ENCODE assay signal across 9 cellular contexts in the genomic region with DNA sequence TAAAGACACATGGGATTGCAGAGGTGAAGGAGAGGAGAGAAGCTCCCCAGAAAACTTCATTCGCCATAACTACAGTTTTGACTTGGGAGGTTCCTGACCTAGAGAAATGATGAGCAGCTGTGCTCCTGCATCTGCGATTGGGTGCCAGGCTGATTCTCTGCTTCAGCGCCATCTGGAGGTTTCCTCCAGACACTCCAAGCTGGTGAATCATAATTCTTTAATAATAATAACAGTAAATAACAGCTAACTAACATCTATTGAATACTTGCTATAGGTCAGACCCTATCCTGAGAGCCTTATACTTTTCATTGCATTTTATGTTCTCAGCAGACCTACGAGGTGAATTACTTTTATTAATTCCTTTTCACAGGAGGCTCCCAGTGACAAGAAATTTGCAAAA.
DNase-seq lines count a peak whose midpoint lies in the region; ATAC-seq lines count a peak whose summit lies in the region.
"Had no signal": no experiment of that assay in that cellular context is flagged by ENCODE, and none has a peak within 500 bp of the region (broad histone marks: within the 10 kb centered on the region; RNA-seq: fewer than 3 reads in every experiment).

No MANE protein-coding gene starts in this region.

- H3K36me3 Mint-ChIP-seq in activated naive CD8-positive, alpha-beta T cell treated with anti-CD3 and anti-CD28 coated beads, Interleukin-2, amount 50 U/mL, for 24 hours (ENCODE audit: low read depth), result no peaks in the 10 kb centered on the region

- H3K4me1 Mint-ChIP-seq in activated naive CD8-positive, alpha-beta T cell treated with anti-CD3 and anti-CD28 coated beads, Interleukin-2, amount 50 U/mL, for 24 hours, result no peaks in the 10 kb centered on the region

- no peak for ATAC-seq in activated naive CD8-positive, alpha-beta T cell treated with anti-CD3 and anti-CD28 coated beads, Interleukin-2, amount 50 U/mL, for 24 hours
- ATAC-seq in GM18861 (IDR thresholded peaks at IDR 0.05; ENCODE audit: unreplicated experiment) (no peak), HG03196 (IDR thresholded peaks at IDR 0.05; ENCODE audit: unreplicated experiment) (no peak)

- no peak overlapping the region for H3K27ac Mint-ChIP-seq in activated naive CD8-positive, alpha-beta T cell treated with anti-CD3 and anti-CD28 coated beads, Interleukin-2, amount 50 U/mL, for 24 hours
- H3K27ac Mint-ChIP-seq: stimulated activated naive CD8-positive, alpha-beta T cell treated with anti-CD3 and anti-CD28 coated beads, Interleukin-15, Interleukin-2, amounts not matched to agents 100 ng/mL and 50 ng/mL, for 24 hours had no signal

- in situ Hi-C loops in SK-MEL-5 (cut with HindIII; ENCODE audit: low pct_unique_long_range_greater_than_20kb, low sequenced_read_pairs), result no loop called here

- H3K9me3 Mint-ChIP-seq in activated naive CD8-positive, alpha-beta T cell treated with anti-CD3 and anti-CD28 coated beads, Interleukin-2, amount 50 U/mL, for 24 hours, result peaks cover 4% of the 10 kb centered on the region

- DNase-seq in AG20443 (ENCODE audit: low spot score) (peak; percentile 54), HPDE6-E6E7 (ENCODE audit: extremely low spot score) (peak; percentile 39), SK-MEL-5 (ENCODE audit: low read depth, low spot score) (peak; percentile 57), iPS-NIHi7 (ENCODE audit: extremely low spot score) (peak; percentile 63), activated T-cell treated with anti-CD3 and anti-CD28 coated beads for 4 hours (no peak)
- no peak for DNase-seq in activated naive CD8-positive, alpha-beta T cell treated with anti-CD3 and anti-CD28 coated beads, Interleukin-2, amount 50 U/mL, for 24 hours

- H3K27me3 Mint-ChIP-seq in activated naive CD8-positive, alpha-beta T cell treated with anti-CD3 and anti-CD28 coated beads, Interleukin-2, amount 50 U/mL, for 24 hours, result no peaks in the 10 kb centered on the region
- H3K27me3 Mint-ChIP-seq: stimulated activated naive CD8-positive, alpha-beta T cell treated with anti-CD3 and anti-CD28 coated beads, Interleukin-15, Interleukin-2, amounts not matched to agents 100 ng/mL and 50 ng/mL, for 24 hours had no signal

- no peak overlapping the region for H3K4me3 Mint-ChIP-seq in activated naive CD8-positive, alpha-beta T cell treated with anti-CD3 and anti-CD28 coated beads, Interleukin-2, amount 50 U/mL, for 24 hours
- H3K4me3 Mint-ChIP-seq: stimulated activated naive CD8-positive, alpha-beta T cell treated with anti-CD3 and anti-CD28 coated beads, Interleukin-15, Interleukin-2, amounts not matched to agents 100 ng/mL and 50 ng/mL, for 24 hours had no signal

Comparison
In these comparisons a context has a peak if more than half of its experiments do, and no peak if none do; other contexts are left out.
1. DNase-seq: peak in AG20443 (single experiment), HPDE6-E6E7 (single experiment), SK-MEL-5 (single experiment) and iPS-NIHi7 (single experiment); none in activated naive CD8-positive, alpha-beta T cell treated with anti-CD3 and anti-CD28 coated beads, Interleukin-2, amount 50 U/mL, for 24 hours (single experiment) and activated T-cell treated with anti-CD3 and anti-CD28 coated beads for 4 hours (single experiment).